18 cellular contexts compared by ENCODE assay signal in the genomic region with DNA sequence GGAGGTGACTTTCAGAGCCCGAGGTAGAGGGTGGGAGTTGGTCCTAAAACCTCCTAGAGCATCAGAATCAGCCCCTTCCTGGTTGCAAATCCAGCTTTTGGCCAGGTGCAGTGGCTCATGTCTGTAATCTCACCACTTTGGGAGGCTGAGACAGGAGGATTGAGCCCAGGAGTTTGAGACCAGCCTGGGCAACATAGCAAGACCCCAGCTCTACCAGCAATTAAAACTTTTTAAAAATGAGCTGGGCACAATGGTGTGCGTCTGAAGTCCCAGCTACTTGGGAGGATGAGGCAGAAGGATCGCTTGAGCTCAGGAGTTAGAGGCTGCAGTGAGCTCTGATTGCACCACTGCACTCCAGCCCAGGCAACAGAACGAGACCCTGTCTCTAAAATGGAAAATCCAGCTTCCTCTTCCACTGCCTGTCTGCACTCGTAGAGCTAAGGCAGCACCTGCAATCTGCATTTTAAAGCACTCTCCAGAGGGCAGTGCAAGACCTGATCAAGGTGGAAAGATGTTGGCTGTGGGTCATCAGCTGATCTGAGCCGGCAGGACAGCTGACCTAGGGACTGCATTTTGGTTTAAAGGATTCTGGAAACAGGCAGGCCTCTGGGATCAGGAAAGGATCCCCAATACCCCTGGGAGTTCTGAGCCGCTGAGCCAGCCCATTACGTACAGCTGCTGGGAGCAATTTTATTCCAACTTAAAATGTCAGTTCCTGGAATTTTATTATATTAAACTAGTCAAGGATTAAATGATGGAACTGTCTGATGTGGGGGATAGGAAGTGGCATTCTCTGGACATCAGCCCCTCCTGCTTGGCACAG. TPM values are rescaled to one million over a fixed set of nuclear protein-coding genes. Genes with fewer than 3 reads are reported as not detected.
DNase-seq lines count a peak whose midpoint lies in the region; ATAC-seq, FAIRE-seq and TF ChIP-seq lines count a peak whose summit lies in the region.
"Had no signal": no experiment of that assay in that cellular context is flagged by ENCODE, and none has a peak within 500 bp of the region (broad histone marks: within the 10 kb centered on the region; RNA-seq: fewer than 3 reads in every experiment).

No MANE protein-coding gene starts in this region.

- ATAC-seq in PC-3 (peak; percentile 26; the same call in 1 of the 2 replicates), GM21447 (IDR thresholded peaks at IDR 0.05; ENCODE audit: unreplicated experiment) (no peak)
- ATAC-seq: Panc1; stimulated activated effector memory CD8-positive, alpha-beta T cell treated with anti-CD3 and anti-CD28 coated beads, Interleukin-12 subunit alpha, Interleukin-12 subunit beta, amount 100 ng/mL, for 72 hours had no signal

- no peaks in the 10 kb centered on the region for H3K79me2 ChIP-seq in PC-3 (ENCODE audit: low read length)

- H3K36me3 ChIP-seq in PC-3 (ENCODE audit: low read depth, low read length) = no peaks in the 10 kb centered on the region
- H3K36me3 ChIP-seq: pancreas, upper lobe of left lung had no signal

- no TSS peak for BruUV-seq in PC-3 (replicated peaks; lab: Mats Ljungman, UMichigan)

- intact Hi-C loops in PC-3 (cut with micrococcal nuclease) (no loop called here), posterior vena cava (cut with DNase I) (no loop called here)

- POLR2A ChIA-PET in PC-3 (lab: Charles Lee; ENCODE audit: unreplicated experiment) = no interaction called here

- in situ Hi-C loops in KBM-7 (cut with MboI; ENCODE audit: low pct_unique_long_range_greater_than_20kb, low sequenced_read_pairs) = loop anchor here (25.0 kb wide), 1 partner anchor 389 kb away; no protein-coding TSS in a partner anchor

- no peak overlapping the region for H3K27ac ChIP-seq in PC-3 (ENCODE audit: low read length)
- H3K27ac ChIP-seq: upper lobe of left lung, VCaP had no signal

- TF ChIP-seq CTCF in PC-3 (conservative IDR thresholded peaks at IDR 0.05; ENCODE audit: low read depth, low read length) = no peak
- no peak for TF ChIP-seq CTCF in D721Med (IDR thresholded peaks at IDR 0.05; ENCODE audit: insufficient read depth, missing control alignments)

- H3K9me2 ChIP-seq in PC-3 (replicated peaks; ENCODE audit: low read length) = no peaks in the 10 kb centered on the region

- no peak overlapping the region for H3K4me3 ChIP-seq in PC-3 (ENCODE audit: low read length)
- H3K4me3 ChIP-seq: pancreas, smooth muscle cell, upper lobe of left lung had no signal

- peaks cover 53% of the 10 kb centered on the region for H3K27me3 ChIP-seq in PC-3 (ENCODE audit: low read length)
- H3K27me3 ChIP-seq: pancreas had no signal

- no peaks in the 10 kb centered on the region for H4K20me1 ChIP-seq in PC-3 (ENCODE audit: low read length)

- CTCF ChIA-PET in PC-3 (lab: Charles Lee) = no interaction called here

- H3K9me3 ChIP-seq in PC-3 (ENCODE audit: low read length) = no peaks in the 10 kb centered on the region
- H3K9me3 ChIP-seq: pancreas, upper lobe of left lung had no signal

- no peak overlapping the region for H3K4me2 ChIP-seq in PC-3 (ENCODE audit: low read length)
- H3K4me2 ChIP-seq: smooth muscle cell had no signal

- no peak overlapping the region for H3K9ac ChIP-seq in PC-3 (ENCODE audit: low read length)

- no peaks in the 10 kb centered on the region for H3F3A ChIP-seq in PC-3 (ENCODE audit: low read length, unreplicated experiment)

- peaks cover 12% of the 10 kb centered on the region for H3K4me1 ChIP-seq in PC-3 (ENCODE audit: insufficient read depth, low read length)

- no peak for FAIRE-seq in D721Med (lab: Jason Lieb, UNC)
- FAIRE-seq: pancreas had no signal

- DNase-seq in NCI-H2107 treated with DMSO at 0.1 percent for 48 hours (lab: John Stamatoyannopoulos, UW; ENCODE audit: unreplicated experiment) (peak; percentile 51), NCI-H2107 (lab: John Stamatoyannopoulos, UW) (no peak), KBM-7 (peak; percentile 30), PC-3 (no peak), posterior vena cava (ENCODE audit: low spot score) (peak; percentile 32), AG08395 (ENCODE audit: low spot score) (no peak), D721Med (ENCODE audit: insufficient read length, low spot score) (no peak)
- DNase-seq: amniotic stem cell, cerebellar nuclear complex, hypothalamus, NCI-H2029 treated with DMSO at 0.1 percent for 48 hours, upper lobe of left lung had no signal

- no peak overlapping the region for H2AFZ ChIP-seq in PC-3 (ENCODE audit: low read length)

RNA-seq across cellular contexts. Expression of gene TESC, which starts 1.8 kb away (rescaled TPM):
- 0.75 and 2.1 TPM in 2 replicates for total RNA-seq in PC-3 (2014; rRNA removed)
- 1 to 10 TPM; 3.0 to 5.8 TPM for total RNA-seq in posterior vena cava

Comparison
In these comparisons a context has a peak if more than half of its experiments do, and no peak if none do; other contexts are left out.
1. DNase-seq: peak in NCI-H2107 treated with DMSO at 0.1 percent for 48 hours (single experiment), KBM-7 (single experiment) and posterior vena cava (single experiment); none in NCI-H2107 (single experiment), PC-3 (single experiment), AG08395 (single experiment) and D721Med (single experiment).